ENCODE assay signal across 10 cellular contexts in the genomic region with DNA sequence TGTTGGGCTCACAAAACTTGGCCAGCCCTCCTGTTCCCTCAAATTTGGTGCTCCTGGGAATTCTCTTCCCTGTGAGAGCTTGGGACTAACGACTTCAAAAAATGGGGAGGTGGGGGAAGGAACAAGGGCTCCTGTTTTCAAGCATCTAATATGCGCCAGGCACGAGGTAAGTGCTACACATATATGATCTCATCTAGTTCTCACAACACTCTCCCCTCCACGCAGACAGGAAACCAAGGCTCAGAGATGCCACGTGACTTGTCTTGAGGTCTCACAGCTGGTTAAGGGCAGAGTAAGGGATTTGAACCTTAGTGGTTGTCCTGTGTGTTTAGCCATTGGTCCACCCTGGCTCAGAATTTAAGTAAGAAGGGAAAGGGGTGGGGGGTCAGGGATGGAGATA.
A peak's percentile ranks its signal among the peaks of the same experiment; 100 is the strongest.
DNase-seq lines count a peak whose midpoint lies in the region; ATAC-seq lines count a peak whose summit lies in the region.
"Had no signal": no experiment of that assay in that cellular context is flagged by ENCODE, and none has a peak within 500 bp of the region (broad histone marks: within the 10 kb centered on the region; RNA-seq: fewer than 3 reads in every experiment).

No MANE protein-coding gene starts in this region.

- no peak overlapping the region for H3K27ac ChIP-seq in CD8-positive, alpha-beta memory T cell (ENCODE audit: low read depth, low read length)

- H3K27me3 ChIP-seq in CD8-positive, alpha-beta memory T cell (ENCODE audit: insufficient read depth, low read length, poor library complexity, severe bottlenecking) = no peaks in the 10 kb centered on the region

- ATAC-seq in activated naive CD8-positive, alpha-beta T cell treated with anti-CD3 and anti-CD28 coated beads, Interleukin-2, amount 10 ng/mL, durations not matched to agents 7 days and 5 days (ENCODE audit: low read depth) = peak; percentile 99
- peak; percentile 74 to 80 for ATAC-seq in natural killer cell treated with Interleukin-12 subunit alpha and Interleukin-12 subunit beta and Interleukin-15 and Interleukin-18, amount 100 ng/mL, for 72 hours
- ATAC-seq in HG03460 (IDR thresholded peaks at IDR 0.05; ENCODE audit: unreplicated experiment) = no peak

- peak overlapping the region in 7 of 8 donors; percentile 23 to 99 (median 91) for H3K27ac Mint-ChIP-seq in CD8-positive, alpha-beta memory T cell
- peak overlapping the region; percentile 37 for H3K27ac Mint-ChIP-seq in activated naive CD8-positive, alpha-beta T cell treated with anti-CD3 and anti-CD28 coated beads, Interleukin-2, amount 10 ng/mL, durations not matched to agents 7 days and 5 days
- H3K27ac Mint-ChIP-seq in natural killer cell treated with Interleukin-12 subunit alpha and Interleukin-12 subunit beta and Interleukin-15 and Interleukin-18, amount 100 ng/mL, for 72 hours = peak overlapping the region; percentile 28 to 44

- H3K27me3 Mint-ChIP-seq in CD8-positive, alpha-beta memory T cell = peaks cover 0 to 1% of the 10 kb centered on the region in 2 donors
- H3K27me3 Mint-ChIP-seq in activated naive CD8-positive, alpha-beta T cell treated with anti-CD3 and anti-CD28 coated beads, Interleukin-2, amount 10 ng/mL, durations not matched to agents 7 days and 5 days = peaks cover 18% of the 10 kb centered on the region
- peaks cover 37 to 43% of the 10 kb centered on the region in 2 donors for H3K27me3 Mint-ChIP-seq in natural killer cell treated with Interleukin-12 subunit alpha and Interleukin-12 subunit beta and Interleukin-15 and Interleukin-18, amount 100 ng/mL, for 72 hours

- DNase-seq in CD8-positive, alpha-beta memory T cell = peak; percentile 21 to 83 (median 56)
- DNase-seq in MV-4-11 (lab: John Stamatoyannopoulos, UW) = peak; percentile 79
- DNase-seq in activated naive CD8-positive, alpha-beta T cell treated with anti-CD3 and anti-CD28 coated beads, Interleukin-2, amount 10 ng/mL, durations not matched to agents 7 days and 5 days = peak; percentile 50
- DNase-seq in natural killer cell treated with Interleukin-12 subunit alpha and Interleukin-12 subunit beta and Interleukin-15 and Interleukin-18, amount 100 ng/mL, for 72 hours (ENCODE audit: low spot score) = peak; percentile 83
- no peak for DNase-seq in cerebellar nuclear complex (lab: John Stamatoyannopoulos, UW)
- no peak for DNase-seq in HPDE6-E6E7 (ENCODE audit: extremely low spot score)
- no peak for DNase-seq in NCI-H146 treated with DMSO at 0.1 percent for 48 hours (lab: John Stamatoyannopoulos, UW; ENCODE audit: unreplicated experiment)

- peak overlapping the region in 6 of 7 donors; percentile 49 to 88 (median 64) for H3K4me3 Mint-ChIP-seq in CD8-positive, alpha-beta memory T cell
- peak overlapping the region; percentile 17 for H3K4me3 Mint-ChIP-seq in activated naive CD8-positive, alpha-beta T cell treated with anti-CD3 and anti-CD28 coated beads, Interleukin-2, amount 10 ng/mL, durations not matched to agents 7 days and 5 days
- peak overlapping the region; percentile 8 for H3K4me3 Mint-ChIP-seq in natural killer cell treated with Interleukin-12 subunit alpha and Interleukin-12 subunit beta and Interleukin-15 and Interleukin-18, amount 100 ng/mL, for 72 hours
- H3K4me3 Mint-ChIP-seq: neural crest cell had no signal

- H3K4me3 ChIP-seq in CD8-positive, alpha-beta memory T cell (ENCODE audit: low read length) = no peak overlapping the region

- H3K4me1 Mint-ChIP-seq in CD8-positive, alpha-beta memory T cell = peaks cover 51 to 62% (median 53%) of the 10 kb centered on the region in 3 donors
- H3K4me1 Mint-ChIP-seq in activated naive CD8-positive, alpha-beta T cell treated with anti-CD3 and anti-CD28 coated beads, Interleukin-2, amount 10 ng/mL, durations not matched to agents 7 days and 5 days = peaks cover 13% of the 10 kb centered on the region
- peaks cover 42 to 45% of the 10 kb centered on the region in 2 donors for H3K4me1 Mint-ChIP-seq in natural killer cell treated with Interleukin-12 subunit alpha and Interleukin-12 subunit beta and Interleukin-15 and Interleukin-18, amount 100 ng/mL, for 72 hours (ENCODE audit: low read depth in 2 of 2)

- POLR2A ChIA-PET in CD8-positive, alpha-beta memory T cell (lab: Charles Lee) = no interaction called here
- POLR2A ChIA-PET in activated naive CD8-positive, alpha-beta T cell treated with anti-CD3 and anti-CD28 coated beads, Interleukin-2, amount 10 ng/mL, durations not matched to agents 7 days and 5 days (lab: Charles Lee) = interaction anchor here (0.6 to 0.9 kb wide), 2 partner anchors 333 to 1027 kb away, joined by 3 read pairs; no protein-coding TSS in a partner anchor

- no peaks in the 10 kb centered on the region for H3K36me3 ChIP-seq in CD8-positive, alpha-beta memory T cell (ENCODE audit: insufficient read depth, low read length)

- H3K9me3 ChIP-seq in CD8-positive, alpha-beta memory T cell (ENCODE audit: low read length) = no peaks in the 10 kb centered on the region

- CTCF ChIA-PET in CD8-positive, alpha-beta memory T cell (lab: Charles Lee) = interaction anchor here (0.7 to 1.4 kb wide), 3 partner anchors 8 to 16 kb away, joined by 3 to 4 read pairs (median 3); no protein-coding TSS in a partner anchor

- H3K4me1 ChIP-seq in CD8-positive, alpha-beta memory T cell (ENCODE audit: insufficient read depth, low read length) = peaks cover 47% of the 10 kb centered on the region

- no peaks in the 10 kb centered on the region for H3K36me3 Mint-ChIP-seq in CD8-positive, alpha-beta memory T cell
- H3K36me3 Mint-ChIP-seq in activated naive CD8-positive, alpha-beta T cell treated with anti-CD3 and anti-CD28 coated beads, Interleukin-2, amount 10 ng/mL, durations not matched to agents 7 days and 5 days = no peaks in the 10 kb centered on the region
- H3K36me3 Mint-ChIP-seq in natural killer cell treated with Interleukin-12 subunit alpha and Interleukin-12 subunit beta and Interleukin-15 and Interleukin-18, amount 100 ng/mL, for 72 hours = no peaks in the 10 kb centered on the region
- H3K36me3 Mint-ChIP-seq: brain had no signal

- H3K9me3 Mint-ChIP-seq in CD8-positive, alpha-beta memory T cell = no peaks in the 10 kb centered on the region
- no peaks in the 10 kb centered on the region for H3K9me3 Mint-ChIP-seq in activated naive CD8-positive, alpha-beta T cell treated with anti-CD3 and anti-CD28 coated beads, Interleukin-2, amount 10 ng/mL, durations not matched to agents 7 days and 5 days
- H3K9me3 Mint-ChIP-seq in natural killer cell treated with Interleukin-12 subunit alpha and Interleukin-12 subunit beta and Interleukin-15 and Interleukin-18, amount 100 ng/mL, for 72 hours = no peaks in the 10 kb centered on the region
- H3K9me3 Mint-ChIP-seq: neural crest cell had no signal

Comparison
In these comparisons a context has a peak if more than half of its experiments do, and no peak if none do; other contexts are left out.
1. DNase-seq: peak in CD8-positive, alpha-beta memory T cell (5 of 5), MV-4-11 (single experiment), activated naive CD8-positive, alpha-beta T cell treated with anti-CD3 and anti-CD28 coated beads, Interleukin-2, amount 10 ng/mL, durations not matched to agents 7 days and 5 days (single experiment) and natural killer cell treated with Interleukin-12 subunit alpha and Interleukin-12 subunit beta and Interleukin-15 and Interleukin-18, amount 100 ng/mL, for 72 hours (single experiment); none in cerebellar nuclear complex (0 of 2), HPDE6-E6E7 (single experiment) and NCI-H146 treated with DMSO at 0.1 percent for 48 hours (single experiment).
2. H3K27ac Mint-ChIP-seq: peak in every context shown above with its lines; median percentile 91 in CD8-positive, alpha-beta memory T cell; 37 in activated naive CD8-positive, alpha-beta T cell treated with anti-CD3 and anti-CD28 coated beads, Interleukin-2, amount 10 ng/mL, durations not matched to agents 7 days and 5 days; 36 in natural killer cell treated with Interleukin-12 subunit alpha and Interleukin-12 subunit beta and Interleukin-15 and Interleukin-18, amount 100 ng/mL, for 72 hours.
3. H3K4me3 Mint-ChIP-seq: peak in every context shown above with its lines; median percentile 64 in CD8-positive, alpha-beta memory T cell; 17 in activated naive CD8-positive, alpha-beta T cell treated with anti-CD3 and anti-CD28 coated beads, Interleukin-2, amount 10 ng/mL, durations not matched to agents 7 days and 5 days; 8 in natural killer cell treated with Interleukin-12 subunit alpha and Interleukin-12 subunit beta and Interleukin-15 and Interleukin-18, amount 100 ng/mL, for 72 hours.